ENCODE assay signal across 8 cellular contexts in the genomic region with DNA sequence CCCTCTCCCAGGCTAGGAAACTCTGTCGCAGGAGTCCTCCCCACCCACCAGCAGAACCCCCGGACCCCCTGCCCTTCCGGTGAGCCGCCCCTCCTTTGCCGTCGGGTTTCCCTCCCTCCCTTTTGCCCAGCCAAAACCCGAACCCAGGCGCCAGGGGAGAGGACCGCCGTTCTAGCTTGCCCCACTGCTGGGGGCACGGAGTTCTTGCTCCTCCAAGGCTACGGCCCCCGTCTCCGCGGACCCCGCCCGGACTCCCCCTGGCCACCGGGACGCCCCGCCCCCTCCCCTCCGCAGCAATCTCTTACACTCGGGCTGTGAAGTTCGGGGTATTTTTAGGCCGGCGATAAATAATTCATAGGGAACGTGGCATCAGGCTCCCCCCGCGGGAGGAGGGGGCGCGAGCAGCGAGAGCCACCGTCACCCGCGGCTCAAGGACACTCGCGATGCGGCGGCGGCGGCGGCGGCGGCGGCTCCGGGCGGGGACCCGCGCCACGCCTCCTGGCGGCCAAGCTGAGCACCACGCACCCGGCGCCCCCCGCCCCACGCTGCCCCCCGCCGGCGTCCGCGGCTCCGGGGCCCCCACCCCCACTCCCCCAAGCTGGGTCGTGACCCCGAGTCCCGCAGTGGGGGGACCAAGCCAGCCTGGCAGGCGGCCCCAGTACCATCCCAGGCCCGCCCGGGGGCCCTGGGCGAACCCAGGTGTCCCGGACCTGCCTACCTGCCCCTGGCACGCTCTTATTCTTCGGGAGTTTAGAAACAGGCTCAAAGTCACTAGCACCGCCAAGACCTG. TPM values are rescaled to one million over a fixed set of nuclear protein-coding genes. Genes with fewer than 3 reads are reported as not detected.
DNase-seq lines count a peak whose midpoint lies in the region; ATAC-seq and TF ChIP-seq lines count a peak whose summit lies in the region.

A gene (minus strand): TSS at position 447 of the 790 bp plus-strand sequence. CDS start 4,793 bp downstream, outside the sequence.

- H2BK120ac ChIP-seq in mesenchymal stem cell (ENCODE audit: low read depth, low read length) = no peak within 1 kb of the TSS

- H3K27me3 ChIP-seq in BJ (ENCODE audit: control insufficient read depth, insufficient read depth, low read length) = peaks cover 50% of the 10 kb centered on the region
- peaks cover 63 to 65% of the 10 kb centered on the region in 2 experiments for H3K27me3 ChIP-seq in mesenchymal stem cell (ENCODE audit: control insufficient read depth in 1 of 2, insufficient read depth in 1 of 2, low read length in 2 of 2)

- no peak within 1 kb of the TSS for H3K23ac ChIP-seq in mesenchymal stem cell (ENCODE audit: low read length in 2 of 2)

- peak within 1 kb of the TSS in 2 of 3 donors; percentile 10 to 76 for H3K27ac Mint-ChIP-seq in IgD-negative memory B cell
- no peak within 1 kb of the TSS for H3K27ac Mint-ChIP-seq in activated naive CD8-positive, alpha-beta T cell treated with anti-CD3 and anti-CD28 coated beads, Interleukin-2, amount 10 ng/mL, durations not matched to agents 7 days and 5 days

- no peak within 1 kb of the TSS for H2BK5ac ChIP-seq in mesenchymal stem cell (ENCODE audit: low read depth, low read length, poor library complexity, severe bottlenecking)

- H2AFZ ChIP-seq in mesenchymal stem cell (ENCODE audit: low read depth, low read length) = no peak within 1 kb of the TSS

- no peak within 1 kb of the TSS for H2AK5ac ChIP-seq in mesenchymal stem cell (ENCODE audit: low read length, severe bottlenecking)

- no peak within 1 kb of the TSS for H3K4ac ChIP-seq in mesenchymal stem cell (ENCODE audit: low read depth in 1 of 2, low read length in 2 of 2)

- no peak within 1 kb of the TSS for H4K8ac ChIP-seq in mesenchymal stem cell (ENCODE audit: low read length)

- no peaks in the 10 kb centered on the region for H3K36me3 Mint-ChIP-seq in IgD-negative memory B cell
- no peaks in the 10 kb centered on the region for H3K36me3 Mint-ChIP-seq in activated naive CD8-positive, alpha-beta T cell treated with anti-CD3 and anti-CD28 coated beads, Interleukin-2, amount 10 ng/mL, durations not matched to agents 7 days and 5 days

- H3K14ac ChIP-seq in mesenchymal stem cell (ENCODE audit: low read length in 2 of 2) = no peak within 1 kb of the TSS

- H3K4me2 ChIP-seq in mesenchymal stem cell (ENCODE audit: low read length, poor library complexity, severe bottlenecking) = peak within 1 kb of the TSS; percentile 71

- H3K27me3 Mint-ChIP-seq in IgD-negative memory B cell = peaks cover 49% of the 10 kb centered on the region
- peaks cover 60% of the 10 kb centered on the region for H3K27me3 Mint-ChIP-seq in activated naive CD8-positive, alpha-beta T cell treated with anti-CD3 and anti-CD28 coated beads, Interleukin-2, amount 10 ng/mL, durations not matched to agents 7 days and 5 days

- peaks cover 2% of the 10 kb centered on the region for H3K79me1 ChIP-seq in mesenchymal stem cell (replicated peaks; ENCODE audit: low read length, poor library complexity, severe bottlenecking)

- no peak within 1 kb of the TSS for H3K9ac ChIP-seq in mesenchymal stem cell (ENCODE audit: low read length)

- peaks cover 36% of the 10 kb centered on the region for H3K4me1 ChIP-seq in mesenchymal stem cell (ENCODE audit: control insufficient read depth, insufficient read depth, low read depth, low read length)

- DNase-seq in BJ (ENCODE audit: low read depth) (no peak), mesenchymal stem cell (no peak), AML-193 (lab: John Stamatoyannopoulos, UW) (no peak), NCI-H2029 (lab: John Stamatoyannopoulos, UW) (no peak)
- DNase-seq in activated naive CD8-positive, alpha-beta T cell treated with anti-CD3 and anti-CD28 coated beads, Interleukin-2, amount 10 ng/mL, durations not matched to agents 7 days and 5 days = peak; percentile 64

- peak; percentile 22 for ATAC-seq in activated naive CD8-positive, alpha-beta T cell treated with anti-CD3 and anti-CD28 coated beads, Interleukin-2, amount 10 ng/mL, durations not matched to agents 7 days and 5 days (ENCODE audit: low read depth)
- no peak for ATAC-seq in GM18870 (IDR thresholded peaks at IDR 0.05; ENCODE audit: unreplicated experiment)
- ATAC-seq in GM21529 (IDR thresholded peaks at IDR 0.05; ENCODE audit: unreplicated experiment) = no peak

- H3K9me3 Mint-ChIP-seq in IgD-negative memory B cell = no peaks in the 10 kb centered on the region
- H3K9me3 Mint-ChIP-seq in activated naive CD8-positive, alpha-beta T cell treated with anti-CD3 and anti-CD28 coated beads, Interleukin-2, amount 10 ng/mL, durations not matched to agents 7 days and 5 days = no peaks in the 10 kb centered on the region

- 0 out of 2 replicates have a peak, but pooled peaks have one; percentile 18 for TF ChIP-seq CTCF in BJ (IDR thresholded peaks at IDR 0.05; ENCODE audit: insufficient read depth, low read depth, low read length)

- H3K27ac ChIP-seq in mesenchymal stem cell (ENCODE audit: low read length, poor library complexity, severe bottlenecking) = no peak within 1 kb of the TSS

- no peaks in the 10 kb centered on the region for H3K9me3 ChIP-seq in mesenchymal stem cell (ENCODE audit: control insufficient read depth, low read length)

- POLR2A ChIA-PET in BJ (lab: Charles Lee) = no interaction called here
- POLR2A ChIA-PET in activated naive CD8-positive, alpha-beta T cell treated with anti-CD3 and anti-CD28 coated beads, Interleukin-2, amount 10 ng/mL, durations not matched to agents 7 days and 5 days (lab: Charles Lee) = interaction anchor here (1.9 kb wide), 1 partner anchor 14 kb away, joined by 5 read pairs; a partner anchor contains a TSS

- peaks cover 8% of the 10 kb centered on the region for H3K36me3 ChIP-seq in BJ (ENCODE audit: control insufficient read depth, insufficient read depth, low read length)
- H3K36me3 ChIP-seq in mesenchymal stem cell (ENCODE audit: control insufficient read depth in 1 of 2, insufficient read depth in 2 of 2, low read depth in 1 of 2, low read length in 2 of 2) = peaks cover 12 to 22% of the 10 kb centered on the region in 2 experiments

- peak within 1 kb of the TSS in 3 of 4 donors; percentile 52 to 84 (median 78) for H3K4me3 Mint-ChIP-seq in IgD-negative memory B cell
- peak within 1 kb of the TSS; percentile 50 for H3K4me3 Mint-ChIP-seq in activated naive CD8-positive, alpha-beta T cell treated with anti-CD3 and anti-CD28 coated beads, Interleukin-2, amount 10 ng/mL, durations not matched to agents 7 days and 5 days

- H3K18ac ChIP-seq in mesenchymal stem cell (ENCODE audit: low read depth in 1 of 2, low read length in 2 of 2) = no peak within 1 kb of the TSS

- CTCF ChIA-PET in BJ (lab: Yijun Ruan, JAX) = interaction anchor here (0.6 to 17.3 kb wide), 9 partner anchors 14 to 150 kb away, joined by 3 to 297 read pairs (median 5); no protein-coding TSS in a partner anchor

- no peak within 1 kb of the TSS for H2BK12ac ChIP-seq in mesenchymal stem cell (ENCODE audit: low read length in 2 of 2)

- peaks cover 0 to 1% (median under 1%) of the 10 kb centered on the region in 3 donors for H3K4me1 Mint-ChIP-seq in IgD-negative memory B cell
- H3K4me1 Mint-ChIP-seq in activated naive CD8-positive, alpha-beta T cell treated with anti-CD3 and anti-CD28 coated beads, Interleukin-2, amount 10 ng/mL, durations not matched to agents 7 days and 5 days = peaks cover 6% of the 10 kb centered on the region

- H2BK15ac ChIP-seq in mesenchymal stem cell (ENCODE audit: low read depth, poor library complexity, severe bottlenecking) = no peak within 1 kb of the TSS

- H4K91ac ChIP-seq in mesenchymal stem cell (ENCODE audit: low read length) = no peak within 1 kb of the TSS

- WGBS in mesenchymal stem cell = 10% methylated on average over 34 of the region's 72 CpGs

- H3K4me3 ChIP-seq in BJ (ENCODE audit: low read depth, low read length) (no peak within 1 kb of the TSS), mesenchymal stem cell (ENCODE audit: insufficient read depth in 1 of 2, low read depth in 1 of 2, low read length in 2 of 2) (peak within 1 kb of the TSS in 1 of 2 experiments; percentile 34)

RNA-seq across cellular contexts. Expression of the gene that starts here (rescaled TPM):
- polyA plus RNA-seq in BJ (2011; rRNA removed) (0.04 TPM in 1 of 2 replicates, not detected in the other), IgD-negative memory B cell (not detected)
- 0.05 TPM in 1 of 2 replicates, not detected in the other for polyA minus RNA-seq in BJ (2011; rRNA and poly(A)+ RNA removed)
- under 1 TPM in 1 of 2 experiments, not detected in 1; 0.17 TPM for total RNA-seq in activated naive CD8-positive, alpha-beta T cell treated with anti-CD3 and anti-CD28 coated beads, Interleukin-2, amount 10 ng/mL, durations not matched to agents 7 days and 5 days
- polyA plus RNA-seq in mesenchymal stem cell (2013, experiment 1 of 2) = not detected
- 0.01 TPM for polyA plus RNA-seq in mesenchymal stem cell (2013, experiment 2 of 2)

Comparison
In these comparisons a context has a peak if more than half of its experiments do, and no peak if none do; other contexts are left out.
1. Peak in DNase-seq and ATAC-seq in activated naive CD8-positive, alpha-beta T cell treated with anti-CD3 and anti-CD28 coated beads, Interleukin-2, amount 10 ng/mL, durations not matched to agents 7 days and 5 days; RNA of the gene not detected or under 1 TPM.